Comparison of ENCODE assay signal across 21 cellular contexts in genomic region chr7:115975766-115976165, GRCh38. TPM values are rescaled to one million over a fixed set of nuclear protein-coding genes. Genes with fewer than 3 reads are reported as not detected.
"Had no signal": no experiment of that assay in that cellular context is flagged by ENCODE, and none has a peak within 500 bp of the region (broad histone marks: within the 10 kb centered on the region; RNA-seq: fewer than 3 reads in every experiment).

No MANE protein-coding gene starts in this region.

- H3K4me3 ChIP-seq: coronary artery, dorsolateral prefrontal cortex, esophagus squamous epithelium, gastroesophageal sphincter, heart left ventricle, hepatocyte, left lung, lower lobe of right lung, mucosa of descending colon had no signal

- H3K9me3 ChIP-seq: esophagus squamous epithelium, gastroesophageal sphincter, heart left ventricle, left lung, lower lobe of right lung, mucosa of descending colon had no signal

- H3K4me2 ChIP-seq: hepatocyte had no signal

- H3K4me1 ChIP-seq: esophagus squamous epithelium, foreskin keratinocyte, gastroesophageal sphincter, lower lobe of right lung had no signal

- H3K79me2 ChIP-seq: hepatocyte had no signal

- DNase-seq: dermis blood vessel endothelial cell; dorsolateral prefrontal cortex; effector CD4-positive, alpha-beta T cell; effector memory CD4-positive, alpha-beta T cell; erythroblast; esophagus squamous epithelium; foreskin keratinocyte; heart left ventricle; hypothalamus; left cardiac atrium; left lung; left ventricle myocardium superior; lower lobe of right lung; mesenchymal stem cell; mucosa of descending colon had no signal

- H3K36me3 ChIP-seq: esophagus squamous epithelium, gastroesophageal sphincter, heart left ventricle, left lung, lower lobe of right lung had no signal

- ATAC-seq: esophagus mucosa, foreskin keratinocyte, gastroesophageal sphincter, heart left ventricle, left cardiac atrium, left lung, left ventricle myocardium superior, lower lobe of right lung, mucosa of descending colon had no signal

- H2AFZ ChIP-seq: hepatocyte had no signal

- H3K27ac ChIP-seq: coronary artery, dorsolateral prefrontal cortex, epithelial cell of prostate, esophagus squamous epithelium, foreskin keratinocyte, gastroesophageal sphincter, heart left ventricle, hepatocyte, left lung, lower lobe of right lung had no signal

- H3K27me3 ChIP-seq: esophagus squamous epithelium, gastroesophageal sphincter, heart left ventricle, hepatocyte, left lung had no signal

RNA-seq across cellular contexts. Expression of gene TFEC, which starts 54.8 kb away (rescaled TPM):
- total RNA-seq: foreskin keratinocyte, myocyte had no signal
- polyA plus RNA-seq: foreskin keratinocyte had no signal
